1 cellular context compared by ENCODE assay signal in genomic region chr14:21536395-21537087, GRCh38.
A peak's percentile ranks its signal among the peaks of the same experiment; 100 is the strongest.
TF ChIP-seq lines count a peak whose summit lies in the region.

No MANE protein-coding gene starts in this region.

TF ChIP-seq in HepG2, 621 proteins besides CTCF, POLR2A, EP300 and RAD21 (continued from another document):
- TF ChIP-seq ZNF766 (CRISPR knock-in tag; IDR thresholded peaks at IDR 0.05; ENCODE audit: borderline replicate concordance) (0 out of 2 replicates have a peak, but pooled peaks have one; percentile 25), WIZ (CRISPR knock-in tag; IDR thresholded peaks at IDR 0.05) (0 out of 2 replicates have a peak, but pooled peaks have one; percentile 32), EEA1 (CRISPR knock-in tag; IDR thresholded peaks at IDR 0.05; ENCODE audit: borderline replicate concordance) (0 out of 2 replicates have a peak, but pooled peaks have one; percentile 62), ESRRA (CRISPR knock-in tag; IDR thresholded peaks at IDR 0.05; ENCODE audit: low read depth) (no peak), ZNF280B (CRISPR knock-in tag; IDR thresholded peaks at IDR 0.05; ENCODE audit: borderline replicate concordance) (peak; percentile 22; the same call in 1 of the 2 replicates), DDIT3 (CRISPR knock-in tag; IDR thresholded peaks at IDR 0.05) (no peak)
TF ChIP-seq in HepG2: peak in this region for 40.
